11 cellular contexts compared by ENCODE assay signal in genomic region chr17:74893936-74894671, GRCh38. TPM values are rescaled to one million over a fixed set of nuclear protein-coding genes. Genes with fewer than 3 reads are reported as not detected.
DNase-seq lines count a peak whose midpoint lies in the region; ATAC-seq, FAIRE-seq and TF ChIP-seq lines count a peak whose summit lies in the region.
"Had no signal": no experiment of that assay in that cellular context is flagged by ENCODE, and none has a peak within 500 bp of the region (broad histone marks: within the 10 kb centered on the region; RNA-seq: fewer than 3 reads in every experiment).

No MANE protein-coding gene starts in this region.

- FAIRE-seq in HTR-8/SVneo (lab: Jason Lieb, UNC) (peak; percentile 73), K562 (lab: Jason Lieb, UNC) (no peak)
- FAIRE-seq: H54 had no signal

- TF ChIP-seq POLR2A in K562 (conservative IDR thresholded peaks at IDR 0.05) = no peak

- H3K9me3 Mint-ChIP-seq in naive B cell = no peaks in the 10 kb centered on the region

- no TSS peak for BruUV-seq in K562 (replicated peaks; lab: Mats Ljungman, UMichigan)

- intact Hi-C loops in K562 (cut with micrococcal nuclease) = no loop called here

- H3K27me3 Mint-ChIP-seq in naive B cell = peaks cover 48 to 79% (median 56%) of the 10 kb centered on the region in 3 donors

- H3K4me1 Mint-ChIP-seq in naive B cell = peaks cover 8 to 18% (median 8%) of the 10 kb centered on the region in 3 donors

- no peak for TF ChIP-seq CTCF in K562 (IDR thresholded peaks at IDR 0.05 in 2 of 3, conservative IDR thresholded peaks at IDR 0.05 in 1 of 3; ENCODE audit: insufficient read depth in 2 of 3, low read depth in 1 of 3, low read length in 3 of 3)

- no peak overlapping the region for H2AFZ ChIP-seq in K562 (ENCODE audit: low read depth, low read length)

- H3K36me3 Mint-ChIP-seq in naive B cell = peaks cover 0 to 10% of the 10 kb centered on the region in 2 donors

- 11% methylated on average over 19 of the region's 22 CpGs for WGBS in K562 (ENCODE audit: insufficient coverage, low coverage, missing lambda C conversion rate)

- H3K4me3 Mint-ChIP-seq in naive B cell = peak overlapping the region in 7 of 8 donors; percentile 50 to 79 (median 72)

- peak overlapping the region in 1 of 6 donors; percentile 19 for H3K27ac Mint-ChIP-seq in naive B cell

- no peaks in the 10 kb centered on the region for H3K9me3 ChIP-seq in K562 (replicated peaks; ENCODE audit: control insufficient read depth, insufficient read depth, low read depth, low read length)
- H3K9me3 ChIP-seq: transverse colon had no signal

- no peaks in the 10 kb centered on the region for H3K79me2 ChIP-seq in K562 (ENCODE audit: control insufficient read depth, insufficient read depth, low read length)

- H3K4me3 ChIP-seq in K562 = no peak overlapping the region

- in situ Hi-C loops in K562 (cut with MboI) = no loop called here

- CTCF ChIA-PET in K562 (lab: Yijun Ruan, JAX; ENCODE audit: low intra/inter-chr PET ratio) = interaction anchor here (0.6 kb wide), 2 partner anchors 18 to 363 kb away, joined by 3 read pairs; partner anchors contain the start of gene CD300LB

- DNase-seq in HTR-8/SVneo (ENCODE audit: insufficient read length, low spot score) (no peak), K562 (ENCODE audit: extremely low read depth in 1 of 4, low spot score in 3 of 4) (no peak), naive B cell (no peak), Ammon's horn (ENCODE audit: low spot score) (no peak), mucosa of gallbladder (ENCODE audit: low spot score) (no peak), HuH-7.5 (ENCODE audit: low spot score) (no peak)
- DNase-seq: cortex of kidney; DND-41; stimulated activated CD4-positive, alpha-beta T cell treated with anti-CD3 and anti-CD28 coated beads, Interleukin-2, amount 100 ng/mL, for 48 hours had no signal

- peaks cover 24 to 54% of the 10 kb centered on the region in 2 experiments; a peak in 4 of 5 replicates for H3K27me3 ChIP-seq in K562 (ENCODE audit: control insufficient read depth in 2 of 2, insufficient read depth in 2 of 2, low read length in 2 of 2)

- H3K9me1 ChIP-seq in K562 (ENCODE audit: control insufficient read depth, insufficient read depth, low read length) = no peaks in the 10 kb centered on the region

- ATAC-seq in K562 (no peak), naive B cell (ENCODE audit: low read depth in 2 of 2) (no peak)

- H3K27ac ChIP-seq in K562 (ENCODE audit: extremely low read depth, low read depth, low read length) = no peak overlapping the region
- H3K27ac ChIP-seq: transverse colon had no signal

- POLR2A ChIA-PET in K562 (lab: Yijun Ruan, JAX) = interaction anchor here (0.6 to 1.7 kb wide), 3 partner anchors 12 to 22 kb away, joined by 3 to 8 read pairs (median 3); no protein-coding TSS in a partner anchor

- H3K9ac ChIP-seq in K562 (ENCODE audit: insufficient read depth in 1 of 2, low read depth in 2 of 2, low read length in 2 of 2) = no peak overlapping the region

- no peak for TF ChIP-seq EP300 in K562 (IDR thresholded peaks at IDR 0.05; ENCODE audit: low read length)

- no peaks in the 10 kb centered on the region for H3K36me3 ChIP-seq in K562 (ENCODE audit: control insufficient read depth, insufficient read depth, low read length)
- H3K36me3 ChIP-seq: transverse colon had no signal

- H4K20me1 ChIP-seq in K562 (replicated peaks; ENCODE audit: control insufficient read depth, insufficient read depth, low read length) = peaks cover 11% of the 10 kb centered on the region; the same call in 1 of the 2 replicates

- H3K4me2 ChIP-seq in K562 (ENCODE audit: insufficient read depth, low read length) = no peak overlapping the region

- TF ChIP-seq RAD21 in K562 (CRISPR knock-in tag; conservative IDR thresholded peaks at IDR 0.05 in 1 of 2, IDR thresholded peaks at IDR 0.05 in 1 of 2) = no peak

- peaks cover 0 to 22% of the 10 kb centered on the region in 2 experiments; a peak in 2 of 5 replicates for H3K4me1 ChIP-seq in K562 (replicated peaks in 1 of 2; ENCODE audit: control insufficient read depth in 2 of 2, insufficient read depth in 2 of 2, low read length in 2 of 2)

RNA-seq across cellular contexts. Expression of gene FADS6, which starts 0.7 kb away (rescaled TPM):
- not detected in 2 replicates for total RNA-seq in K562 (2011; cell fraction: chromatin; rRNA removed; ENCODE audit: low replicate concordance)
- total RNA-seq in K562 (2011; cell fraction: nucleolus; rRNA removed) = 0.26 TPM in 1 of 2 replicates, not detected in the other
- 0.29 TPM in 1 of 2 replicates, not detected in the other for total RNA-seq in K562 (2011; cell fraction: nucleoplasm; rRNA removed)
- not detected in 2 replicates for total RNA-seq in K562 (2014; rRNA removed)
- not detected in 2 replicates for total RNA-seq in K562 (2014; rRNA removed; fragmentation: Illumina TruSeq; extraction: Trizol)
- 0.22 TPM in 1 of 2 replicates, not detected in the other for total RNA-seq in K562 (2015; rRNA removed; fragmentation: Illumina TruSeq; extraction: Trizol)
- total RNA-seq in K562 (2021) = not detected in 2 replicates
- 0.12 and 0.18 TPM in 2 replicates for polyA plus RNA-seq in K562 (2011; rRNA removed)
- polyA plus RNA-seq in K562 (2011; cell fraction: cytosol; rRNA removed) = 0.13 and 0.36 TPM in 2 replicates
- 0.07 and 0.44 TPM in 2 replicates for polyA plus RNA-seq in K562 (2011; cell fraction: nucleus; rRNA removed)
- 0.08 and 0.22 TPM in 2 replicates for polyA plus RNA-seq in K562 (2012)
- polyA plus RNA-seq in K562 (2014; fragmentation: Illumina TruSeq; extraction: Trizol) = not detected in 2 replicates
- polyA plus RNA-seq in K562 (2014; fragmentation: Nextera tagmentation; extraction: Ambion mirVana) = not detected
- not detected in 2 replicates for polyA plus RNA-seq in K562 (2014; rRNA removed)
- polyA minus RNA-seq in K562 (2011; rRNA and poly(A)+ RNA removed) = not detected in 2 replicates
- 0.38 TPM in 1 of 2 replicates, not detected in the other for polyA minus RNA-seq in K562 (2011; cell fraction: cytosol; rRNA and poly(A)+ RNA removed)
- not detected in 2 replicates for polyA minus RNA-seq in K562 (2011; cell fraction: nucleus; rRNA and poly(A)+ RNA removed)
- polyA plus RNA-seq in naive B cell (ENCODE audit: low read depth in 6 of 6) = not detected
- total RNA-seq in mucosa of gallbladder = 0.12 TPM

RNA-seq across cellular contexts. Expression of gene FDXR, which starts 21.3 kb away (rescaled TPM):
- total RNA-seq in K562 (2011; cell fraction: chromatin; rRNA removed; ENCODE audit: low replicate concordance) = 26.1 and 46.4 TPM in 2 replicates
- 39.0 and 42.5 TPM in 2 replicates for total RNA-seq in K562 (2011; cell fraction: nucleolus; rRNA removed)
- total RNA-seq in K562 (2011; cell fraction: nucleoplasm; rRNA removed) = 25.0 and 34.7 TPM in 2 replicates
- total RNA-seq in K562 (2014; rRNA removed) (62.2 and 76.4 TPM in 2 replicates), K562 (2014; rRNA removed; fragmentation: Illumina TruSeq; extraction: Trizol) (8.7 and 14.3 TPM in 2 replicates), K562 (2015; rRNA removed; fragmentation: Illumina TruSeq; extraction: Trizol) (40.6 and 46.1 TPM in 2 replicates), K562 (2021) (68.7 and 70.7 TPM in 2 replicates), mucosa of gallbladder (9.3 TPM)
- polyA plus RNA-seq in K562 (2011; rRNA removed) (25.4 and 30.9 TPM in 2 replicates), K562 (2014; fragmentation: Illumina TruSeq; extraction: Trizol) (13.6 and 40.4 TPM in 2 replicates), K562 (2014; fragmentation: Nextera tagmentation; extraction: Ambion mirVana) (1 to 10 TPM in 1 of 2 experiments, under 1 TPM in 1; 0.89 to 2.8 TPM), K562 (2014; rRNA removed) (58.6 and 62.9 TPM in 2 replicates), naive B cell (ENCODE audit: low read depth in 6 of 6) (1 to 10 TPM in 5 of 6 donors, not detected in 1; 1.2 to 6.1 (median 3.9) TPM)
- polyA plus RNA-seq in K562 (2011; cell fraction: cytosol; rRNA removed) = 27.8 and 83.2 TPM in 2 replicates
- 47.6 and 91.7 TPM in 2 replicates for polyA plus RNA-seq in K562 (2011; cell fraction: nucleus; rRNA removed)
- 64.0 and 126 TPM in 2 replicates for polyA plus RNA-seq in K562 (2012)
- 5.2 and 10.6 TPM in 2 replicates for polyA minus RNA-seq in K562 (2011; rRNA and poly(A)+ RNA removed)
- polyA minus RNA-seq in K562 (2011; cell fraction: cytosol; rRNA and poly(A)+ RNA removed) = 20.5 and 30.2 TPM in 2 replicates
- 22.8 and 27.3 TPM in 2 replicates for polyA minus RNA-seq in K562 (2011; cell fraction: nucleus; rRNA and poly(A)+ RNA removed)

RNA-seq across cellular contexts. Expression of gene USH1G, which starts 29.0 kb away (rescaled TPM):
- total RNA-seq in K562 (2011; cell fraction: chromatin; rRNA removed; ENCODE audit: low replicate concordance) = 2.8 and 9.8 TPM in 2 replicates
- 7.1 and 8.3 TPM in 2 replicates for total RNA-seq in K562 (2011; cell fraction: nucleolus; rRNA removed)
- 4.5 and 5.5 TPM in 2 replicates for total RNA-seq in K562 (2011; cell fraction: nucleoplasm; rRNA removed)
- total RNA-seq in K562 (2014; rRNA removed) (0.64 and 1.2 TPM in 2 replicates), K562 (2014; rRNA removed; fragmentation: Illumina TruSeq; extraction: Trizol) (0.16 and 0.22 TPM in 2 replicates), K562 (2015; rRNA removed; fragmentation: Illumina TruSeq; extraction: Trizol) (0.43 and 0.53 TPM in 2 replicates), K562 (2021) (1.00 and 1.4 TPM in 2 replicates), mucosa of gallbladder (0.09 TPM)
- polyA plus RNA-seq in K562 (2011; rRNA removed) (0.57 and 0.77 TPM in 2 replicates), K562 (2014; fragmentation: Illumina TruSeq; extraction: Trizol) (0.42 and 0.71 TPM in 2 replicates), K562 (2014; fragmentation: Nextera tagmentation; extraction: Ambion mirVana) (not detected), K562 (2014; rRNA removed) (0.57 and 0.69 TPM in 2 replicates), naive B cell (ENCODE audit: low read depth in 6 of 6) (not detected)
- 0.65 and 1.9 TPM in 2 replicates for polyA plus RNA-seq in K562 (2011; cell fraction: cytosol; rRNA removed)
- polyA plus RNA-seq in K562 (2011; cell fraction: nucleus; rRNA removed) = 1.2 and 2.7 TPM in 2 replicates
- polyA plus RNA-seq in K562 (2012) = 1.5 and 2.1 TPM in 2 replicates
- polyA minus RNA-seq in K562 (2011; rRNA and poly(A)+ RNA removed) = 4.8 and 11.0 TPM in 2 replicates
- 0.82 and 1.6 TPM in 2 replicates for polyA minus RNA-seq in K562 (2011; cell fraction: cytosol; rRNA and poly(A)+ RNA removed)
- 4.0 and 5.0 TPM in 2 replicates for polyA minus RNA-seq in K562 (2011; cell fraction: nucleus; rRNA and poly(A)+ RNA removed)

RNA-seq across cellular contexts. Expression of gene OTOP2, which starts 30.0 kb away (rescaled TPM):
- 0.40 and 0.51 TPM in 2 replicates for total RNA-seq in K562 (2011; cell fraction: chromatin; rRNA removed; ENCODE audit: low replicate concordance)
- 0.17 and 0.26 TPM in 2 replicates for total RNA-seq in K562 (2011; cell fraction: nucleolus; rRNA removed)
- 0.46 TPM in 1 of 2 replicates, not detected in the other for total RNA-seq in K562 (2011; cell fraction: nucleoplasm; rRNA removed)
- total RNA-seq in K562 (2014; rRNA removed) (not detected in 2 replicates), K562 (2014; rRNA removed; fragmentation: Illumina TruSeq; extraction: Trizol) (0.11 TPM in 1 of 2 replicates, not detected in the other), K562 (2015; rRNA removed; fragmentation: Illumina TruSeq; extraction: Trizol) (0.19 and 0.36 TPM in 2 replicates), K562 (2021) (0.18 and 0.27 TPM in 2 replicates), mucosa of gallbladder (not detected)
- polyA plus RNA-seq in K562 (2011; rRNA removed) (0.28 and 0.31 TPM in 2 replicates), K562 (2014; fragmentation: Illumina TruSeq; extraction: Trizol) (0.25 TPM in 1 of 2 replicates, not detected in the other), K562 (2014; fragmentation: Nextera tagmentation; extraction: Ambion mirVana) (under 1 TPM; 0.04 to 0.06 TPM), K562 (2014; rRNA removed) (0.08 and 0.09 TPM in 2 replicates), naive B cell (ENCODE audit: low read depth in 6 of 6) (not detected)
- 0.28 and 0.42 TPM in 2 replicates for polyA plus RNA-seq in K562 (2011; cell fraction: cytosol; rRNA removed)
- 1.1 and 1.2 TPM in 2 replicates for polyA plus RNA-seq in K562 (2011; cell fraction: nucleus; rRNA removed)
- 0.35 and 0.68 TPM in 2 replicates for polyA plus RNA-seq in K562 (2012)
- 0.09 TPM in 1 of 2 replicates, not detected in the other for polyA minus RNA-seq in K562 (2011; rRNA and poly(A)+ RNA removed)
- polyA minus RNA-seq in K562 (2011; cell fraction: cytosol; rRNA and poly(A)+ RNA removed) = not detected in 2 replicates
- polyA minus RNA-seq in K562 (2011; cell fraction: nucleus; rRNA and poly(A)+ RNA removed) = 0.27 and 0.33 TPM in 2 replicates

RNA-seq across cellular contexts. Expression of gene GRIN2C, which starts 34.4 kb away (rescaled TPM):
- total RNA-seq in K562 (2011; cell fraction: chromatin; rRNA removed; ENCODE audit: low replicate concordance) = 1.3 and 4.1 TPM in 2 replicates
- 0.66 and 1.7 TPM in 2 replicates for total RNA-seq in K562 (2011; cell fraction: nucleolus; rRNA removed)
- total RNA-seq in K562 (2011; cell fraction: nucleoplasm; rRNA removed) = 1.2 and 1.5 TPM in 2 replicates
- total RNA-seq in K562 (2014; rRNA removed) = under 0.01 and 0.16 TPM in 2 replicates
- total RNA-seq in K562 (2014; rRNA removed; fragmentation: Illumina TruSeq; extraction: Trizol) = 0.03 and 0.04 TPM in 2 replicates
- 0.07 and 0.08 TPM in 2 replicates for total RNA-seq in K562 (2015; rRNA removed; fragmentation: Illumina TruSeq; extraction: Trizol)
- total RNA-seq in K562 (2021) = 0.33 and 0.40 TPM in 2 replicates
- 0.08 and 0.10 TPM in 2 replicates for polyA plus RNA-seq in K562 (2011; rRNA removed)
- polyA plus RNA-seq in K562 (2011; cell fraction: cytosol; rRNA removed) = 0.04 and 0.06 TPM in 2 replicates
- 0.29 and 0.68 TPM in 2 replicates for polyA plus RNA-seq in K562 (2011; cell fraction: nucleus; rRNA removed)
- polyA plus RNA-seq in K562 (2012) = 0.16 and 0.66 TPM in 2 replicates
- 0.10 TPM in 1 of 2 replicates, not detected in the other for polyA plus RNA-seq in K562 (2014; fragmentation: Illumina TruSeq; extraction: Trizol)
- not detected for polyA plus RNA-seq in K562 (2014; fragmentation: Nextera tagmentation; extraction: Ambion mirVana)
- polyA plus RNA-seq in K562 (2014; rRNA removed) = 0.08 and 0.20 TPM in 2 replicates
- polyA minus RNA-seq in K562 (2011; rRNA and poly(A)+ RNA removed) = 0.06 TPM in 1 of 2 replicates, not detected in the other
- polyA minus RNA-seq in K562 (2011; cell fraction: cytosol; rRNA and poly(A)+ RNA removed) = not detected in 2 replicates
- polyA minus RNA-seq in K562 (2011; cell fraction: nucleus; rRNA and poly(A)+ RNA removed) = 0.11 and 0.27 TPM in 2 replicates
- under 1 TPM in 2 of 6 donors, not detected in 4; 0.04 to 0.05 TPM for polyA plus RNA-seq in naive B cell (ENCODE audit: low read depth in 6 of 6)
- 0.43 TPM for total RNA-seq in mucosa of gallbladder
